ENCODE assay signal across 1 cellular context in genomic region chr7:25966469-25966868, GRCh38.
TF ChIP-seq lines count a peak whose summit lies in the region.

No MANE protein-coding gene starts in this region.

TF ChIP-seq in HEK293, 187 proteins besides CTCF, POLR2A, EP300 and RAD21 (continued from another document):
- TF ChIP-seq HIC1 (tag by site-specific recombination; IDR thresholded peaks at IDR 0.05): no peak
